Comparison of ENCODE assay signal across 20 cellular contexts in the genomic region with DNA sequence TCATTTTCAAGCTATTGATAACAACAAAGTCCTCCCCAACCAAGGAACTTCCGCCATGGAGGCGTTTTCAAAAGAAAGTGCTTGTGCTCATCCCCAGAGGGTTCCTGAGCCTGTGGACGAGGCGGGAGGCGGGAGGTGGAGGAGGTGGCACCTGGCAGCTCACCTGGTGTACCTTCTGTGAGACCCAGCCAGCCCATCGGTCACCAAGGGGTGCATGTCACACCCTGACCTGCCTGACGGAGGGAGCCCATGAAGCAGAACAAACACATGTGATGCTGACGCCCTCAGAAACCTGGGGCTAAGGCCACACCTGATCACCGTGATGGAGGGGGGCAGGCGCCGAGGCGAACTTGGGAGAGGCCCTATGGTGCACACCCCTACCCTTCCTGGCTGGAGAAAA.
"Had no signal": no experiment of that assay in that cellular context is flagged by ENCODE, and none has a peak within 500 bp of the region (broad histone marks: within the 10 kb centered on the region; RNA-seq: fewer than 3 reads in every experiment).

No MANE protein-coding gene starts in this region.

- H3K27me3 Mint-ChIP-seq: stimulated activated naive CD8-positive, alpha-beta T cell treated with anti-CD3 and anti-CD28 coated beads, Interleukin-15, Interleukin-2, amounts not matched to agents 100 ng/mL and 50 ng/mL, for 24 hours had no signal

- H3K9me3 Mint-ChIP-seq: natural killer cell treated with Interleukin-12 subunit alpha and Interleukin-12 subunit beta and Interleukin-15 and Interleukin-18, amount 100 ng/mL, for 72 hours; stimulated activated naive CD8-positive, alpha-beta T cell treated with anti-CD3 and anti-CD28 coated beads, Interleukin-15, Interleukin-2, amounts not matched to agents 100 ng/mL and 50 ng/mL, for 24 hours had no signal

- H3K4me3 Mint-ChIP-seq: natural killer cell treated with Interleukin-12 subunit alpha and Interleukin-12 subunit beta and Interleukin-15 and Interleukin-18, amount 100 ng/mL, for 72 hours; stimulated activated naive CD8-positive, alpha-beta T cell treated with anti-CD3 and anti-CD28 coated beads, Interleukin-15, Interleukin-2, amounts not matched to agents 100 ng/mL and 50 ng/mL, for 24 hours had no signal

- H3K4me1 ChIP-seq: colonic mucosa, tibial nerve, vagina had no signal

- H3K36me3 ChIP-seq: brain microvascular endothelial cell, colonic mucosa, tibial nerve, vagina had no signal

- H3K27ac Mint-ChIP-seq: natural killer cell treated with Interleukin-12 subunit alpha and Interleukin-12 subunit beta and Interleukin-15 and Interleukin-18, amount 100 ng/mL, for 72 hours; stimulated activated naive CD8-positive, alpha-beta T cell treated with anti-CD3 and anti-CD28 coated beads, Interleukin-15, Interleukin-2, amounts not matched to agents 100 ng/mL and 50 ng/mL, for 24 hours had no signal

- H3K27ac ChIP-seq: brain microvascular endothelial cell, colonic mucosa, tibial nerve, vagina, VCaP had no signal

- DNase-seq: activated CD4-positive, alpha-beta T cell treated with anti-CD3 and anti-CD28 coated beads for 1 hour; activated CD8-positive, alpha-beta memory T cell treated with anti-CD3 and anti-CD28 coated beads for 24 hours; activated CD8-positive, alpha-beta memory T cell treated with anti-CD3 and anti-CD28 coated beads, Interleukin-2, amount 50 U/mL, for 48 hours; activated effector memory CD4-positive, alpha-beta T cell treated with anti-CD3 and anti-CD28 coated beads, Interleukin-2, amount 50 U/mL, for 16 hours; activated T-cell treated with anti-CD3 and anti-CD28 coated beads, Interleukin-2, amount 50 U/mL, for 48 hours; central memory CD4-positive, alpha-beta T cell; colonic mucosa; erythroblast; foreskin melanocyte; hypothalamus; islet precursor cell; occipital lobe; retina had no signal

- H3K36me3 Mint-ChIP-seq: natural killer cell treated with Interleukin-12 subunit alpha and Interleukin-12 subunit beta and Interleukin-15 and Interleukin-18, amount 100 ng/mL, for 72 hours had no signal

- H3K4me3 ChIP-seq: colonic mucosa, lung, tibial nerve, vagina had no signal

- H3K9me3 ChIP-seq: colonic mucosa, vagina had no signal
